In the genomic region with DNA sequence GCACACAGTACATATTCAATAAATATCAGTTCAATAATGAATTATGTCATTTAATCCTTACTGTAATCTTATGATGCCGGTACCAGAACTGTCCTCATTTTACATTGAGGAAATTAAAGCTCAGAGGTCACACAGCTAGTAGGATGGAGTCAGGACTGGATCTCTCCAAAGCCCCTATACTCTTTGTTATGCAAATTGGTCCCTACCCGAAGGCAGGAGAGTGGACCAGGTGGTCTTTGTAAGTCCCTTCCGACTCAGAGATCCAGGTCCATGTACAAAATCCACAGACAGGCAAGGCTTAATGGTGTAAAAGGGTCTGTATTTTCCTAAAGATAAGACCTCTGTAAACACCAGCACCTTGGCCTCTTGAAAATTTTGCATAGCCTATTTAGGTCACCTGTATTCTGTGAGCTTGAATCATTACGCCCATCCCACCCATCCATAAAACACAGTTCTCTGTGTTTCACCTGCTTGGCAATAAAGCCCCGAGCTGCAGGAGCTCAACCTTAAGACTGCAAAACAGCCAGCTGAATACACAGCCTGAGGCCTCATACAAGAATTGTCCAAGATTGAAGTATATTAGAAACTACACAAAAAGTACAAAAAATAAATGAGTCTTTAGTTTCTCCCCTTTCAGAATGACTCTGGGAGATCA, we compare ENCODE assay signal across 11 cellular contexts. TPM values are rescaled to one million over a fixed set of nuclear protein-coding genes. Genes with fewer than 3 reads are reported as not detected.
DNase-seq lines count a peak whose midpoint lies in the region; ATAC-seq and TF ChIP-seq lines count a peak whose summit lies in the region.
"Had no signal": no experiment of that assay in that cellular context is flagged by ENCODE, and none has a peak within 500 bp of the region (broad histone marks: within the 10 kb centered on the region; RNA-seq: fewer than 3 reads in every experiment).

No MANE protein-coding gene starts in this region.

- H3K27ac ChIP-seq in esophagus muscularis mucosa (replicated peaks in 1 of 4), result peak overlapping the region; percentile 66 to 73 (median 67)
- peak overlapping the region; percentile 46 for H3K27ac ChIP-seq in skeletal muscle tissue (ENCODE audit: low read depth, low read length)

- H3K4me1 ChIP-seq in esophagus muscularis mucosa, result peaks cover 63 to 68% (median 65%) of the 10 kb centered on the region in 4 donors
- peaks cover 46 to 48% (median 47%) of the 10 kb centered on the region in 3 donors for H3K4me1 ChIP-seq in skeletal muscle tissue (ENCODE audit: control insufficient read depth in 3 of 3, insufficient read depth in 3 of 3, low read length in 3 of 3)

- ATAC-seq in GM19351 (IDR thresholded peaks at IDR 0.05; ENCODE audit: unreplicated experiment), result no peak

- H3K9me3 ChIP-seq in esophagus muscularis mucosa (no peaks in the 10 kb centered on the region), skeletal muscle tissue (ENCODE audit: control insufficient read depth in 3 of 3, low read length in 3 of 3) (no peaks in the 10 kb centered on the region)
- H3K9me3 ChIP-seq: breast epithelium had no signal

- no peak for TF ChIP-seq CTCF in esophagus muscularis mucosa (IDR thresholded peaks at IDR 0.05)

- H3K4me3 ChIP-seq in esophagus muscularis mucosa, result no peak overlapping the region
- no peak overlapping the region for H3K4me3 ChIP-seq in skeletal muscle tissue (ENCODE audit: low read length in 3 of 3)
- H3K4me3 ChIP-seq: breast epithelium had no signal

- DNase-seq in DMS79 treated with DMSO at 0.1 percent for 48 hours (lab: John Stamatoyannopoulos, UW) (peak; percentile 85), NCI-H526 (lab: John Stamatoyannopoulos, UW) (peak; percentile 90 to 93), esophagus muscularis mucosa (ENCODE audit: extremely low spot score) (no peak), NCI-H226 (no peak), T-helper 9 cell (no peak), NCI-H2171 treated with DMSO at 0.1 percent for 48 hours (lab: John Stamatoyannopoulos, UW) (no peak)
- DNase-seq: activated B cell treated with CpG ODN at 0.5 μM for 24 hours, NCI-H1048 had no signal

- TF ChIP-seq EP300 in esophagus muscularis mucosa (IDR thresholded peaks at IDR 0.05), result no peak

- intact Hi-C loops in esophagus muscularis mucosa (cut with DNase I), result no loop called here

- 94% methylated on average over 5 of the region's 5 CpGs for WGBS in esophagus muscularis mucosa

- TF ChIP-seq POLR2A in esophagus muscularis mucosa (IDR thresholded peaks at IDR 0.05; ENCODE audit: low read depth), result no peak

- H3K9ac ChIP-seq in skeletal muscle tissue (ENCODE audit: low read depth in 1 of 3, low read length in 3 of 3), result no peak overlapping the region

- H3K36me3 ChIP-seq in esophagus muscularis mucosa, result peaks cover 5 to 36% (median 24%) of the 10 kb centered on the region in 4 donors
- peaks cover 2 to 12% (median 3%) of the 10 kb centered on the region in 3 donors for H3K36me3 ChIP-seq in skeletal muscle tissue (ENCODE audit: control insufficient read depth in 3 of 3, insufficient read depth in 3 of 3, low read length in 3 of 3)
- H3K36me3 ChIP-seq: breast epithelium had no signal

- H3K27me3 ChIP-seq in esophagus muscularis mucosa, result no peaks in the 10 kb centered on the region
- no peaks in the 10 kb centered on the region for H3K27me3 ChIP-seq in skeletal muscle tissue (ENCODE audit: control insufficient read depth in 3 of 3, insufficient read depth in 3 of 3, low read length in 3 of 3)
- H3K27me3 ChIP-seq: breast epithelium had no signal

RNA-seq across cellular contexts. Expression of gene PLXNA2, which starts 41.7 kb away (rescaled TPM):
- total RNA-seq in esophagus muscularis mucosa (10 to 100 TPM; 19.8 to 41.6 (median 27.9) TPM), skeletal muscle tissue (14.1 TPM)

Comparison
In these comparisons a context has a peak if more than half of its experiments do, and no peak if none do; other contexts are left out.
1. DNase-seq: peak in DMS79 treated with DMSO at 0.1 percent for 48 hours (single experiment) and NCI-H526 (2 of 2); none in esophagus muscularis mucosa (single experiment), NCI-H226 (single experiment), T-helper 9 cell (single experiment) and NCI-H2171 treated with DMSO at 0.1 percent for 48 hours (single experiment).